ENCODE assay signal across 12 cellular contexts in the genomic region with DNA sequence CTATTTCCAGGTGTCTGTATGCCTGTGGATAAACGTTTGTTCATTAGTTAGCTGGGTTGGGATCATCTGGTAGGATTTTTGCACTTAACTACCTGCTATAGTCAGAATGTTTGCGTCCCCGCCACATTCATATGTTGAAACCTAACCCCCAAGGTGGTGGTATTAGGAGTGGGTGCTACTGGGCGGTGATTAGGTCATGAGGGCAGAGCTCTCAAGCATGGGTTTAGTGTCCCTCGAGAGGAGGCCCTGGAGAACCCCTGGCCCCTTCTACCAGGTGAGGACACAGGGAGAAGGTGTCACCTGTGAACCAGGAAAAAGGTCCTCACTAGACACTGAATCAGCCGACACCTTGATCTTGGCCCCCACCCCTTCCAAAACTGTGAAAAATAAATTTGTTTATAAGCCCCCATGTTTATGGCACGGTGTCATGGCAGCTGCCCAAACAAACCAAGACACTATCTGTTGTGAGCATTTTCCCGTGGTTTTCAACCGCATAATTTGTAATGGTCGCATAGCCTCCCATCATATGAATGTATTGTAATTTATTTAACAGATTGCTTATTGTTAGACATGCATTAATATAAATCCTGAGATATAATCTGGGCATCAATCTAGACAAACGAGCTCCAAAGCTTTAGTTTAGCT.
"Had no signal": no experiment of that assay in that cellular context is flagged by ENCODE, and none has a peak within 500 bp of the region (broad histone marks: within the 10 kb centered on the region; RNA-seq: fewer than 3 reads in every experiment).

No MANE protein-coding gene starts in this region.

- H3K27ac ChIP-seq: esophagus squamous epithelium, thyroid gland had no signal

- H3K27ac Mint-ChIP-seq: activated CD4-positive, alpha-beta memory T cell treated with anti-CD3 and anti-CD28 coated beads, Interleukin-2, amount 10 ng/mL, durations not matched to agents 7 days and 5 days; stimulated activated memory B cell treated with anti-CD40 and anti-IgM and Interleukin-4, amounts not matched to agents 10 μg/mL and 1 μg/mL and 100 μg/mL, for 72 hours had no signal

- H3K4me3 ChIP-seq: esophagus squamous epithelium, thyroid gland had no signal

- H3K4me3 Mint-ChIP-seq: activated CD4-positive, alpha-beta memory T cell treated with anti-CD3 and anti-CD28 coated beads, Interleukin-2, amount 10 ng/mL, durations not matched to agents 7 days and 5 days; activated naive CD8-positive, alpha-beta T cell treated with anti-CD3 and anti-CD28 coated beads, Interleukin-2, amount 50 U/mL, for 24 hours; neural crest cell; stimulated activated memory B cell treated with anti-CD40 and anti-IgM and Interleukin-4, amounts not matched to agents 10 μg/mL and 1 μg/mL and 100 μg/mL, for 72 hours had no signal

- H3K9me3 Mint-ChIP-seq: activated naive CD8-positive, alpha-beta T cell treated with anti-CD3 and anti-CD28 coated beads, Interleukin-2, amount 50 U/mL, for 24 hours; neural crest cell had no signal

- H3K4me1 Mint-ChIP-seq: activated CD4-positive, alpha-beta memory T cell treated with anti-CD3 and anti-CD28 coated beads, Interleukin-2, amount 10 ng/mL, durations not matched to agents 7 days and 5 days; stimulated activated memory B cell treated with anti-CD40 and anti-IgM and Interleukin-4, amounts not matched to agents 10 μg/mL and 1 μg/mL and 100 μg/mL, for 72 hours had no signal

- H3K36me3 ChIP-seq: esophagus squamous epithelium, thyroid gland had no signal

- H3K27me3 ChIP-seq: thyroid gland had no signal

- DNase-seq: activated CD4-positive, alpha-beta memory T cell treated with anti-CD3 and anti-CD28 coated beads, Interleukin-2, amount 10 ng/mL, durations not matched to agents 7 days and 5 days; activated CD4-positive, CD25-positive, alpha-beta regulatory T cell treated with anti-CD3 and anti-CD28 coated beads, Interleukin-2, amount 50 U/mL, for 72 hours; aorta; cortex of kidney; esophagus squamous epithelium; glutamatergic neuron; mesendoderm; T1000 had no signal

- H3K9me3 ChIP-seq: esophagus squamous epithelium, thyroid gland had no signal
